Comparison of ENCODE assay signal across 8 cellular contexts in genomic region chr17:44070455-44071197, GRCh38. TPM values are rescaled to one million over a fixed set of nuclear protein-coding genes. Genes with fewer than 3 reads are reported as not detected.
A peak's percentile ranks its signal among the peaks of the same experiment; 100 is the strongest.
DNase-seq lines count a peak whose midpoint lies in the region; ATAC-seq, FAIRE-seq and TF ChIP-seq lines count a peak whose summit lies in the region.

TSS of gene G6PC3 (plus strand) at chr17:44070735. CDS start at chr17:44070966, 231 bp downstream.

- H3K9ac ChIP-seq in kidney (ENCODE audit: low read length in 2 of 2) = peak within 1 kb of the TSS; percentile 86 to 87

- intact Hi-C loops in kidney (cut with DNase I) = no loop called here

- peak within 1 kb of the TSS; percentile 82 to 92 for H3K27ac ChIP-seq in kidney (ENCODE audit: low read depth in 2 of 2, low read length in 2 of 2)

- H3K4me1 ChIP-seq in kidney (ENCODE audit: control insufficient read depth in 1 of 2, insufficient read depth in 1 of 2, low read depth in 1 of 2, low read length in 2 of 2) = peaks cover 9 to 15% of the 10 kb centered on the region in 2 donors

- DNase-seq in AG08396 (ENCODE audit: low spot score) (peak; percentile 96), NCI-H345 treated with DMSO at 0.1 percent for 48 hours (lab: John Stamatoyannopoulos, UW; ENCODE audit: unreplicated experiment) (peak; percentile 77), cerebellum (ENCODE audit: low spot score) (peak; percentile 96), kidney (peak; percentile 98)
- DNase-seq in stimulated activated CD4-positive, alpha-beta T cell treated with anti-CD3 and anti-CD28 coated beads, Interleukin-15, amount 100 ng/mL, for 24 hours = peak; percentile 96

- no peak for TF ChIP-seq CTCF in kidney (IDR thresholded peaks at IDR 0.05; ENCODE audit: borderline replicate concordance, extremely low read depth, insufficient read depth)

- no peaks in the 10 kb centered on the region for H3K9me3 ChIP-seq in kidney (ENCODE audit: control insufficient read depth in 1 of 2, low read length in 2 of 2)

- peaks cover 0 to 3% of the 10 kb centered on the region in 2 donors for H3K36me3 ChIP-seq in kidney (ENCODE audit: control insufficient read depth in 1 of 2, insufficient read depth in 2 of 2, low read length in 2 of 2)

- H3K4me3 ChIP-seq in kidney (ENCODE audit: low read length in 2 of 2) = peak within 1 kb of the TSS; percentile 80 to 93

- peak; percentile 72 for ATAC-seq in GM18909 (IDR thresholded peaks at IDR 0.05; ENCODE audit: poor library complexity, unreplicated experiment)
- ATAC-seq in HG03196 (IDR thresholded peaks at IDR 0.05; ENCODE audit: unreplicated experiment) = peak; percentile 59
- peak; percentile 57 to 58 for ATAC-seq in activated CD4-positive, CD25-positive, alpha-beta regulatory T cell treated with anti-CD3 and anti-CD28 coated beads, Interleukin-2, amount 50 U/mL, for 24 hours

- FAIRE-seq in kidney (lab: Jason Lieb, UNC) = no peak

RNA-seq across cellular contexts. Expression of gene G6PC3, which starts in this region (rescaled TPM):
- 18.0 TPM for total RNA-seq in cerebellum
- total RNA-seq in kidney = 70.0 TPM
- polyA plus RNA-seq in kidney (ENCODE audit: insufficient read depth, low read depth, low replicate concordance) = 150 TPM

Comparison
In these comparisons a context has a peak if more than half of its experiments do, and no peak if none do; other contexts are left out.
1. Peak in every context shown above with its lines: DNase-seq, ATAC-seq, H3K4me3 ChIP-seq and H3K27ac ChIP-seq.